2 cellular contexts compared by ENCODE assay signal in the genomic region with DNA sequence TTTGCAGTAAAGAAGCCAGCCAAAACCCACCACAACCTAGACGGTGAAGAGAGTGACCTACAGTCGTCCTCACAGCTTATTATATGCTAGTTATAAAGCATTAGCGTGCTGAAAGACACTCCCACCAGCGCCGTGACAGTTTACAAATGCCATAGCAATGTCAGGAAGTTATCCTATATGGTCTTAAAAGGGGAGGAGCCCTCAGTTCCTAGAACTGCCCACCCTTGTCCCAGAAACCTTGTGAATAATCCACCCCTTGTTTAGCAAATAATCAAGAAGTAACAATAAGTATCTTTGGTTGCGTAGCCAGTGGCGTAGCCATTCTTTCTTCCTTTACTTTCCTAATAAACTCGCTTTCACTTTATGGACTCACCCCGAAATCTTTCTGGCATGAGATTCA.
TF ChIP-seq lines count a peak whose summit lies in the region.

No MANE protein-coding gene starts in this region.

TF ChIP-seq in liver, 16 proteins besides CTCF, POLR2A, EP300 and RAD21 (continued from another document):
- TF ChIP-seq ZBTB33 (IDR thresholded peaks at IDR 0.05): no peak
- TF ChIP-seq FOXA1 (IDR thresholded peaks at IDR 0.05): no peak
- no peak for TF ChIP-seq ATF3 (IDR thresholded peaks at IDR 0.05)
- TF ChIP-seq EGR1 (IDR thresholded peaks at IDR 0.05; ENCODE audit: low read depth in 2 of 2): no peak
- no peak for TF ChIP-seq RXRA (IDR thresholded peaks at IDR 0.05)
- TF ChIP-seq FOXA2 (IDR thresholded peaks at IDR 0.05): no peak
- no peak for TF ChIP-seq JUND (IDR thresholded peaks at IDR 0.05)
- TF ChIP-seq, protein P1, sequence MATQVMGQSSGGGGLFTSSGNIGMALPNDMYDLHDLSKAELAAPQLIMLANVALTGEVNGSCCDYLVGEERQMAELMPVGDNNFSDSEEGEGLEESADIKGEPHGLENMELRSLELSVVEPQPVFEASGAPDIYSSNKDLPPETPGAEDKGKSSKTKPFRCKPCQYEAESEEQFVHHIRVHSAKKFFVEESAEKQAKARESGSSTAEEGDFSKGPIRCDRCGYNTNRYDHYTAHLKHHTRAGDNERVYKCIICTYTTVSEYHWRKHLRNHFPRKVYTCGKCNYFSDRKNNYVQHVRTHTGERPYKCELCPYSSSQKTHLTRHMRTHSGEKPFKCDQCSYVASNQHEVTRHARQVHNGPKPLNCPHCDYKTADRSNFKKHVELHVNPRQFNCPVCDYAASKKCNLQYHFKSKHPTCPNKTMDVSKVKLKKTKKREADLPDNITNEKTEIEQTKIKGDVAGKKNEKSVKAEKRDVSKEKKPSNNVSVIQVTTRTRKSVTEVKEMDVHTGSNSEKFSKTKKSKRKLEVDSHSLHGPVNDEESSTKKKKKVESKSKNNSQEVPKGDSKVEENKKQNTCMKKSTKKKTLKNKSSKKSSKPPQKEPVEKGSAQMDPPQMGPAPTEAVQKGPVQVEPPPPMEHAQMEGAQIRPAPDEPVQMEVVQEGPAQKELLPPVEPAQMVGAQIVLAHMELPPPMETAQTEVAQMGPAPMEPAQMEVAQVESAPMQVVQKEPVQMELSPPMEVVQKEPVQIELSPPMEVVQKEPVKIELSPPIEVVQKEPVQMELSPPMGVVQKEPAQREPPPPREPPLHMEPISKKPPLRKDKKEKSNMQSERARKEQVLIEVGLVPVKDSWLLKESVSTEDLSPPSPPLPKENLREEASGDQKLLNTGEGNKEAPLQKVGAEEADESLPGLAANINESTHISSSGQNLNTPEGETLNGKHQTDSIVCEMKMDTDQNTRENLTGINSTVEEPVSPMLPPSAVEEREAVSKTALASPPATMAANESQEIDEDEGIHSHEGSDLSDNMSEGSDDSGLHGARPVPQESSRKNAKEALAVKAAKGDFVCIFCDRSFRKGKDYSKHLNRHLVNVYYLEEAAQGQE (IDR thresholded peaks at IDR 0.05): no peak
- TF ChIP-seq, protein P2, sequence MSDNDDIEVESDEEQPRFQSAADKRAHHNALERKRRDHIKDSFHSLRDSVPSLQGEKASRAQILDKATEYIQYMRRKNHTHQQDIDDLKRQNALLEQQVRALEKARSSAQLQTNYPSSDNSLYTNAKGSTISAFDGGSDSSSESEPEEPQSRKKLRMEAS (IDR thresholded peaks at IDR 0.05): no peak
- TF ChIP-seq NR2F2 (IDR thresholded peaks at IDR 0.05): no peak
- no peak for TF ChIP-seq HNF4A (conservative IDR thresholded peaks at IDR 0.05)
- TF ChIP-seq YY1 (IDR thresholded peaks at IDR 0.05): no peak
- no peak for TF ChIP-seq GABPA (IDR thresholded peaks at IDR 0.05 in 1 of 2, conservative IDR thresholded peaks at IDR 0.05 in 1 of 2)
- TF ChIP-seq SP1 (IDR thresholded peaks at IDR 0.05): no peak

TF ChIP-seq in HepG2, 621 proteins besides CTCF, POLR2A, EP300 and RAD21 (continued from another document):
- no peak for TF ChIP-seq SRSF1 (optimal IDR thresholded peaks at IDR 0.05; ENCODE audit: low read depth, low read length)
- no peak for TF ChIP-seq MIER3 (CRISPR knock-in tag; IDR thresholded peaks at IDR 0.05; ENCODE audit: borderline replicate concordance)
- no peak for TF ChIP-seq TBL1XR1 (IDR thresholded peaks at IDR 0.05; ENCODE audit: borderline replicate concordance, low read length, partially characterized antibody)
- TF ChIP-seq, protein P3, sequence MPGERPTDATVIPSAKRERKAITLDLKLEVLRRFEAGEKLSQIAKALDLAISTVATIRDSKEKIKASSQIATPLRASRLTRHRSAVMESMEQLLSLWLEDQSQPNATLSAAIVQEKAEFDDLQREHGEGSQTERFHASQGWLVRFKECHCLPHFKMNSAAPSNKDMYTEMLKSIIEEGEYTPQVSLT (CRISPR knock-in tag; IDR thresholded peaks at IDR 0.05; ENCODE audit: borderline replicate concordance, low read depth): no peak
- no peak for TF ChIP-seq TRIM22 (IDR thresholded peaks at IDR 0.05)
- TF ChIP-seq PRPF4 (IDR thresholded peaks at IDR 0.05; ENCODE audit: low read depth, low read length, poor library complexity, severe bottlenecking): no peak
- no peak for TF ChIP-seq POLR2G (IDR thresholded peaks at IDR 0.05; ENCODE audit: low read depth, low read length)
- TF ChIP-seq, protein P4, sequence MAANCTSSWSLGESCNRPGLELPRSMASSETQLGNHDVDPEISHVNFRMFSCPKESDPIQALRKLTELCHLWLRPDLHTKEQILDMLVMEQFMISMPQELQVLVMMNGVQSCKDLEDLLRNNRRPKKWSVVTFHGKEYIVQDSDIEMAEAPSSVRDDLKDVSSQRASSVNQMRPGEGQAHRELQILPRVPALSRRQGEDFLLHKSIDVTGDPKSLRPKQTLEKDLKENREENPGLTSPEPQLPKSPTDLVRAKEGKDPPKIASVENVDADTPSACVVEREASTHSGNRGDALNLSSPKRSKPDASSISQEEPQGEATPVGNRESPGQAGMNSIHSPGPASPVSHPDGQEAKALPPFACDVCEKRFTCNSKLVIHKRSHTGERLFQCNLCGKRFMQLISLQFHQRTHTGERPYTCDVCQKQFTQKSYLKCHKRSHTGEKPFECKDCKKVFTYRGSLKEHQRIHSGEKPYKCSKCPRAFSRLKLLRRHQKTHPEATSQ (CRISPR knock-in tag; IDR thresholded peaks at IDR 0.05; ENCODE audit: borderline replicate concordance): no peak
- no peak for TF ChIP-seq HDAC2 (CRISPR knock-in tag; IDR thresholded peaks at IDR 0.05)
- no peak for TF ChIP-seq ZNF740 (CRISPR knock-in tag; IDR thresholded peaks at IDR 0.05)
- no peak for TF ChIP-seq ZNF619 (CRISPR knock-in tag; IDR thresholded peaks at IDR 0.05)
- no peak for TF ChIP-seq SP140L (CRISPR knock-in tag; IDR thresholded peaks at IDR 0.05; ENCODE audit: borderline replicate concordance)
- no peak for TF ChIP-seq CSRNP2 (CRISPR knock-in tag; conservative IDR thresholded peaks at IDR 0.05; ENCODE audit: low read depth)
- TF ChIP-seq TP53 (CRISPR knock-in tag; conservative IDR thresholded peaks at IDR 0.05): no peak
- TF ChIP-seq JARID2 (CRISPR knock-in tag; IDR thresholded peaks at IDR 0.05; ENCODE audit: insufficient replicate concordance): no peak
